In the genomic region with DNA sequence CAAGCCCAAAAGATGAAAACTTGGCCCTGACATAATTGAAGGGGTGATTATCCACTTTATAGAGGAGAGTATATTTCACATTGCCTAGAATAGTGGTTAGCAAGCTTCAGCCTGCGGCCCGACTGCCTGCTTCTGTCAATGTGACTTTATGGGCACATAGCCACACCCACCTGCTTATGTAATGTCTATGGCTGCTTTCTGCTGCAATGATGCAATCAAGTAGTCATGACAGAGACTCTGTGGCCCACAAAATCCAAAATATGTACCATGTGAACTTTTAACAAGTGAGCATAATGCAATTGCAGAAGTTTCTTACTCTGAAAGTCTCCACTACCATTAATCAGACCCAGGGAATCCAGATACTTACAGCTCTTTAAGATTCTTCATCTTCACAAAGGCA, we compare ENCODE assay signal across 12 cellular contexts.
DNase-seq lines count a peak whose midpoint lies in the region; ATAC-seq lines count a peak whose summit lies in the region.
"Had no signal": no experiment of that assay in that cellular context is flagged by ENCODE, and none has a peak within 500 bp of the region (broad histone marks: within the 10 kb centered on the region; RNA-seq: fewer than 3 reads in every experiment).

No MANE protein-coding gene starts in this region.

- ATAC-seq in effector memory CD8-positive, alpha-beta T cell (replicated peaks) = no peak
- ATAC-seq in stimulated activated naive CD8-positive, alpha-beta T cell treated with anti-CD3 and anti-CD28 coated beads, Interleukin-15, amount 100 ng/mL, for 72 hours = no peak
- ATAC-seq: activated T-cell treated with anti-CD3 and anti-CD28 coated beads, Interleukin-2, amount 50 U/mL, for 4 hours had no signal

- no peaks in the 10 kb centered on the region for H3K9me3 Mint-ChIP-seq in effector memory CD8-positive, alpha-beta T cell
- no peaks in the 10 kb centered on the region for H3K9me3 Mint-ChIP-seq in immature natural killer cell
- H3K9me3 Mint-ChIP-seq in stimulated activated naive CD8-positive, alpha-beta T cell treated with anti-CD3 and anti-CD28 coated beads, Interleukin-15, amount 100 ng/mL, for 72 hours = peaks cover 0 to 6% of the 10 kb centered on the region in 2 donors
- H3K9me3 Mint-ChIP-seq: activated T-cell treated with anti-CD3 and anti-CD28 coated beads, Interleukin-2, amount 50 U/mL, for 4 hours; nephron progenitor cell; T-helper 2 cell treated with Interferon-gamma antibody and Interleukin-4, amounts not matched to agents 5 μg/mL and 100 μg/mL, for 36 hours had no signal

- H3K4me1 ChIP-seq in rectal smooth muscle tissue (ENCODE audit: control insufficient read depth, insufficient read depth, low read length) = peaks cover 48% of the 10 kb centered on the region

- H3K4me3 ChIP-seq in rectal smooth muscle tissue (ENCODE audit: low read length) = no peak overlapping the region

- H3K27me3 Mint-ChIP-seq in effector memory CD8-positive, alpha-beta T cell = no peaks in the 10 kb centered on the region
- peaks cover 0 to 5% (median 2%) of the 10 kb centered on the region in 3 donors for H3K27me3 Mint-ChIP-seq in immature natural killer cell (ENCODE audit: low read depth in 3 of 3)
- no peaks in the 10 kb centered on the region for H3K27me3 Mint-ChIP-seq in stimulated activated naive CD8-positive, alpha-beta T cell treated with anti-CD3 and anti-CD28 coated beads, Interleukin-15, amount 100 ng/mL, for 72 hours

- in situ Hi-C loops in ACHN (cut with HindIII; ENCODE audit: low pct_ligation_motif_present, low pct_unique_long_range_greater_than_20kb, low sequenced_read_pairs) = no loop called here

- peaks cover 25% of the 10 kb centered on the region for H3K36me3 Mint-ChIP-seq in effector memory CD8-positive, alpha-beta T cell (ENCODE audit: insufficient read depth)
- peaks cover 0 to 16% (median 4%) of the 10 kb centered on the region in 3 donors for H3K36me3 Mint-ChIP-seq in immature natural killer cell

- H3K36me3 ChIP-seq in rectal smooth muscle tissue (ENCODE audit: control insufficient read depth, insufficient read depth, low read length) = peaks cover 41% of the 10 kb centered on the region

- peak overlapping the region; percentile 49 to 92 for H3K27ac Mint-ChIP-seq in effector memory CD8-positive, alpha-beta T cell
- H3K27ac Mint-ChIP-seq in immature natural killer cell = peak overlapping the region in 2 of 6 donors; percentile 40 to 45
- peak overlapping the region in 1 of 2 donors; percentile 67 for H3K27ac Mint-ChIP-seq in stimulated activated naive CD8-positive, alpha-beta T cell treated with anti-CD3 and anti-CD28 coated beads, Interleukin-15, amount 100 ng/mL, for 72 hours
- H3K27ac Mint-ChIP-seq: nephron progenitor cell; T-helper 2 cell treated with Interferon-gamma antibody and Interleukin-4, amounts not matched to agents 5 μg/mL and 100 μg/mL, for 36 hours had no signal

- no peaks in the 10 kb centered on the region for H3K27me3 ChIP-seq in rectal smooth muscle tissue (ENCODE audit: control insufficient read depth, insufficient read depth, low read length)

- DNase-seq in EH (ENCODE audit: low read depth) (peak; percentile 31), NCI-H460 (ENCODE audit: extremely low read depth, low read depth) (peak; percentile 13), NCI-H187 treated with DMSO at 0.1 percent for 48 hours (lab: John Stamatoyannopoulos, UW) (no peak), ACHN (no peak), immature natural killer cell (no peak)
- no peak for DNase-seq in effector memory CD8-positive, alpha-beta T cell
- no peak for DNase-seq in stimulated activated naive CD8-positive, alpha-beta T cell treated with anti-CD3 and anti-CD28 coated beads, Interleukin-15, amount 100 ng/mL, for 72 hours
- DNase-seq: activated T-cell treated with anti-CD3 and anti-CD28 coated beads, Interleukin-2, amount 50 U/mL, for 4 hours; nephron progenitor cell; stimulated activated CD4-positive, alpha-beta T cell treated with anti-CD3 and anti-CD28 coated beads, Interleukin-4, amount 100 ng/mL, for 24 hours had no signal

- H3K4me3 Mint-ChIP-seq in effector memory CD8-positive, alpha-beta T cell = no peak overlapping the region
- H3K4me3 Mint-ChIP-seq in immature natural killer cell = no peak overlapping the region
- no peak overlapping the region for H3K4me3 Mint-ChIP-seq in stimulated activated naive CD8-positive, alpha-beta T cell treated with anti-CD3 and anti-CD28 coated beads, Interleukin-15, amount 100 ng/mL, for 72 hours
- H3K4me3 Mint-ChIP-seq: activated T-cell treated with anti-CD3 and anti-CD28 coated beads, Interleukin-2, amount 50 U/mL, for 4 hours; T-helper 2 cell treated with Interferon-gamma antibody and Interleukin-4, amounts not matched to agents 5 μg/mL and 100 μg/mL, for 36 hours had no signal

- H3K9ac ChIP-seq in rectal smooth muscle tissue (ENCODE audit: low read length) = no peak overlapping the region

- peaks cover 22 to 26% of the 10 kb centered on the region in 2 donors for H3K4me1 Mint-ChIP-seq in effector memory CD8-positive, alpha-beta T cell (ENCODE audit: low read depth in 2 of 2)
- H3K4me1 Mint-ChIP-seq in immature natural killer cell = peaks cover 27 to 33% of the 10 kb centered on the region in 2 donors
- peaks cover 20% of the 10 kb centered on the region for H3K4me1 Mint-ChIP-seq in stimulated activated naive CD8-positive, alpha-beta T cell treated with anti-CD3 and anti-CD28 coated beads, Interleukin-15, amount 100 ng/mL, for 72 hours

- peak overlapping the region; percentile 47 for H3K27ac ChIP-seq in rectal smooth muscle tissue (ENCODE audit: low read depth, low read length)

Comparison
In these comparisons a context has a peak if more than half of its experiments do, and no peak if none do; other contexts are left out.
1. DNase-seq: peak in EH (single experiment) and NCI-H460 (single experiment); none in effector memory CD8-positive, alpha-beta T cell (0 of 3), NCI-H187 treated with DMSO at 0.1 percent for 48 hours (single experiment), ACHN (single experiment), immature natural killer cell (0 of 3) and stimulated activated naive CD8-positive, alpha-beta T cell treated with anti-CD3 and anti-CD28 coated beads, Interleukin-15, amount 100 ng/mL, for 72 hours (0 of 2).